ENCODE assay signal across 1 cellular context in the genomic region with DNA sequence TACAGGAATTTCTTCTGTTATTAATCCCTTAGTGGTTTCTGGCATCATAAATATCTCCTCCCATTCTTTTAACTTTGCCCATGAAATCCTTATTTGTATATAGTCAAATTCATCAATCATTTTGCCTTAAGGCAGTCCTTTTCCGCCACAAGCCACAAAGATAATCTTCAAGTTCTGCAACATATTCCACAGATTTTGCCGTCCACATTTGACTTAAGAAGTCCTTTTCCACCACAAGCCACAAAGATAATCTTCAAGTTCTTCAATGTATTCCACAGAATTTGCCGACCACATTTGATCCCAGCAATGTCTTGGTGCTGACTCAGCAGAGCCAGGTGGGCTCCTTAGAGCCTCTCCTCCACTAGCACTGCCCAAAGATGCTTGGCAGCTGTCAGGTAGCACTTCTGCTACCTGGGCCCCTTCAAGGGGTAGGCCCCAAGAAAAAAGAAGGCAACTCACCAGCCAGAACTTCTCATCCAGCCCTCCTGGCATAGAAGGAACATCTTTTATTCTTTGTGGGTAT.
TF ChIP-seq lines count a peak whose summit lies in the region.

No MANE protein-coding gene starts in this region.

TF ChIP-seq in IMR-90, 13 proteins besides CTCF, POLR2A, EP300 and RAD21 (continued from another document):
- TF ChIP-seq, protein P1, sequence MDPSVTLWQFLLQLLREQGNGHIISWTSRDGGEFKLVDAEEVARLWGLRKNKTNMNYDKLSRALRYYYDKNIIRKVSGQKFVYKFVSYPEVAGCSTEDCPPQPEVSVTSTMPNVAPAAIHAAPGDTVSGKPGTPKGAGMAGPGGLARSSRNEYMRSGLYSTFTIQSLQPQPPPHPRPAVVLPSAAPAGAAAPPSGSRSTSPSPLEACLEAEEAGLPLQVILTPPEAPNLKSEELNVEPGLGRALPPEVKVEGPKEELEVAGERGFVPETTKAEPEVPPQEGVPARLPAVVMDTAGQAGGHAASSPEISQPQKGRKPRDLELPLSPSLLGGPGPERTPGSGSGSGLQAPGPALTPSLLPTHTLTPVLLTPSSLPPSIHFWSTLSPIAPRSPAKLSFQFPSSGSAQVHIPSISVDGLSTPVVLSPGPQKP (IDR thresholded peaks at IDR 0.05; ENCODE audit: borderline replicate concordance, low read depth, low read length) = no peak
- no peak for TF ChIP-seq BHLHE40 (IDR thresholded peaks at IDR 0.05; ENCODE audit: low read depth, low read length)
